9 cellular contexts compared by ENCODE assay signal in genomic region chr2:173997269-173997668, GRCh38. TPM values are rescaled to one million over a fixed set of nuclear protein-coding genes. Genes with fewer than 3 reads are reported as not detected.
A peak's percentile ranks its signal among the peaks of the same experiment; 100 is the strongest.
DNase-seq lines count a peak whose midpoint lies in the region; ATAC-seq, FAIRE-seq and TF ChIP-seq lines count a peak whose summit lies in the region.
"Had no signal": no experiment of that assay in that cellular context is flagged by ENCODE, and none has a peak within 500 bp of the region (broad histone marks: within the 10 kb centered on the region; RNA-seq: fewer than 3 reads in every experiment).

No MANE protein-coding gene starts in this region.

- H3K4me1 ChIP-seq in ovary (ENCODE audit: insufficient read depth): peaks cover 16% of the 10 kb centered on the region

- no peak overlapping the region for H3K27ac Mint-ChIP-seq in immature natural killer cell

- TF ChIP-seq EP300 in ovary (IDR thresholded peaks at IDR 0.05): no peak

- no peaks in the 10 kb centered on the region for H3K36me3 ChIP-seq in ovary

- no peak for TF ChIP-seq POLR2A in ovary (IDR thresholded peaks at IDR 0.05)

- H3K27me3 ChIP-seq in ovary: no peaks in the 10 kb centered on the region

- FAIRE-seq in urothelium cell line (lab: Jason Lieb, UNC): no peak
- FAIRE-seq: keratinocyte had no signal

- H3K36me3 Mint-ChIP-seq in immature natural killer cell: no peaks in the 10 kb centered on the region

- H3K4me3 ChIP-seq in cardiac fibroblast (replicated peaks in 1 of 2; ENCODE audit: low read depth in 2 of 2, low read length in 2 of 2) (no peak overlapping the region), ovary (no peak overlapping the region)

- TF ChIP-seq CTCF in cardiac fibroblast (IDR thresholded peaks at IDR 0.05; ENCODE audit: low read depth, low read length) (no peak), ovary (IDR thresholded peaks at IDR 0.05) (no peak)

- H3K4me3 Mint-ChIP-seq in immature natural killer cell: no peak overlapping the region

- DNase-seq in stimulated activated CD4-positive, alpha-beta T cell treated with anti-CD3 and anti-CD28 coated beads, Interleukin-1b, Interleukin-23, amount 100 ng/mL, for 48 hours: peak; percentile 11
- DNase-seq in stimulated activated CD4-positive, alpha-beta T cell treated with anti-CD3 and anti-CD28 coated beads, Interleukin-4, amount 100 ng/mL, for 4 hours: no peak
- DNase-seq in cardiac fibroblast (ENCODE audit: low read depth in 2 of 2): peak; percentile 28 to 85
- DNase-seq in ovary: peak; percentile 45 to 68 (median 56)
- DNase-seq in activated CD8-positive, alpha-beta memory T cell treated with anti-CD3 and anti-CD28 coated beads, Interleukin-2, amount 50 U/mL, for 4 hours: no peak
- DNase-seq in immature natural killer cell: no peak
- no peak for DNase-seq in urothelium cell line (ENCODE audit: low spot score)

- peaks cover 2 to 4% (median 3%) of the 10 kb centered on the region in 3 donors for H3K27me3 Mint-ChIP-seq in immature natural killer cell (ENCODE audit: low read depth in 3 of 3)

- WGBS in ovary, 3 donors: 25 to 33% (median 29%) methylated on average over 7 of the region's 7 CpGs

- H3K27ac ChIP-seq in ovary: no peak overlapping the region

- intact Hi-C loops in ovary (cut with DNase I): no loop called here

- peak; percentile 97 for ATAC-seq in HG03354 (IDR thresholded peaks at IDR 0.05; ENCODE audit: poor library complexity, severe bottlenecking, unreplicated experiment)

- H3K9me3 ChIP-seq in ovary: no peaks in the 10 kb centered on the region

- no peaks in the 10 kb centered on the region for H3K9me3 Mint-ChIP-seq in immature natural killer cell

- peaks cover 0 to 15% of the 10 kb centered on the region in 2 donors for H3K4me1 Mint-ChIP-seq in immature natural killer cell

RNA-seq across cellular contexts. Expression of gene SP3, which starts 32.1 kb away (rescaled TPM):
- 100 to 1,000 TPM in 3 of 7 donors, 10 to 100 TPM in 4; 71.1 to 131 (median 97.3) TPM for total RNA-seq in ovary
- polyA plus RNA-seq in ovary (10 to 100 TPM; 35.4 to 42.0 TPM), immature natural killer cell (10 to 100 TPM; 48.6 to 77.4 (median 53.2) TPM)

Comparison
In these comparisons a context has a peak if more than half of its experiments do, and no peak if none do; other contexts are left out.
1. DNase-seq: peak in stimulated activated CD4-positive, alpha-beta T cell treated with anti-CD3 and anti-CD28 coated beads, Interleukin-1b, Interleukin-23, amount 100 ng/mL, for 48 hours (single experiment), cardiac fibroblast (2 of 2) and ovary (5 of 5); none in stimulated activated CD4-positive, alpha-beta T cell treated with anti-CD3 and anti-CD28 coated beads, Interleukin-4, amount 100 ng/mL, for 4 hours (0 of 2), activated CD8-positive, alpha-beta memory T cell treated with anti-CD3 and anti-CD28 coated beads, Interleukin-2, amount 50 U/mL, for 4 hours (single experiment), immature natural killer cell (0 of 3) and urothelium cell line (single experiment).